8 cellular contexts compared by ENCODE assay signal in the genomic region with DNA sequence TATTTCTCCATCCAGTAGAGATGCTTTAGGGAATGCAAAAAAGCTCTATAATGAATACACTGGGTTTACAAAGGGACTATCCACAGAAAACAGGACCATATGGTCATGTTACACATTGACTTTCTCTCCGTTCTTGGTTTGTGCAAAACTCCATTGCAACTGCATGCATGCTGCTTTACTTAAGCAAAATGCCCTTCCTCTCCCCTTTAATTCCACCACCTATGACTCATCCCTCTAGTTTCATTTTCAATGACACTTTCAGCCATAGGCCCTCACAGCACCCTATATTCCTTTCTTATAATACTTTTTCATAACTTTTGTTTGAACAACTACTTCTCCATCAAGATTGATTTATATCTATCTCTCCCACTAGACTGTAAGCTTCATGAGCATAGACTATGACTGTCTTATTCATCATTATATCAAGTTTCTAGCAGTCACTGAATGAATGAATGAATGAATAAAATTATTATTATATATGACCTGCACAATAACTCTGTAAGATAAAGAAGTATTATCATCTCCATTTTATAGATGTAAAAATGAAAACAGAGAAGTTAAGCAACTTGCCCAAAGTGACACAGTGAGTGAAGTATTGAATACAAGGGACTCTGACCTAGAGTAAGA.
A peak's percentile ranks its signal among the peaks of the same experiment; 100 is the strongest.
DNase-seq lines count a peak whose midpoint lies in the region; ATAC-seq and TF ChIP-seq lines count a peak whose summit lies in the region.

No MANE protein-coding gene starts in this region.

- no peak overlapping the region for H3K23ac ChIP-seq in IMR-90 (ENCODE audit: low read depth, low read length)

- dilution Hi-C loops in IMR-90 (cut with HindIII; ENCODE audit: low sequenced_read_pairs, unreplicated experiment): no loop called here

- H2AK5ac ChIP-seq in IMR-90 (ENCODE audit: low read depth, low read length): no peak overlapping the region

- H3K36me3 ChIP-seq in IMR-90 (ENCODE audit: control insufficient read depth, insufficient read depth, low read length): no peaks in the 10 kb centered on the region
- no peaks in the 10 kb centered on the region for H3K36me3 ChIP-seq in ovary
- no peaks in the 10 kb centered on the region for H3K36me3 ChIP-seq in prostate gland

- DNase-seq in GM12865 (ENCODE audit: low read depth) (peak; percentile 71), IMR-90 (peak; percentile 84), fibroblast of the aortic adventitia (ENCODE audit: low read depth) (peak; percentile 59), ovary (no peak), prostate gland (ENCODE audit: low spot score) (no peak)
- DNase-seq in stimulated activated CD4-positive, alpha-beta T cell treated with anti-CD3 and anti-CD28 coated beads, Interleukin-4, amount 100 ng/mL, for 4 hours: no peak
- no peak for DNase-seq in activated CD8-positive, alpha-beta memory T cell treated with anti-CD3 and anti-CD28 coated beads, Interleukin-2, amount 50 U/mL, for 48 hours

- BruUV-seq in IMR-90 (replicated peaks; lab: Mats Ljungman, UMichigan): no TSS peak

- H3K79me1 ChIP-seq in IMR-90 (ENCODE audit: low read depth in 1 of 2, low read length in 2 of 2): no peaks in the 10 kb centered on the region

- no peak overlapping the region for H2BK5ac ChIP-seq in IMR-90 (ENCODE audit: low read depth, low read length, poor library complexity, severe bottlenecking)

- TF ChIP-seq RAD21 in IMR-90 (IDR thresholded peaks at IDR 0.05; ENCODE audit: low read length): no peak

- H3K9ac ChIP-seq in IMR-90 (ENCODE audit: low read depth, low read length): no peak overlapping the region

- H3K14ac ChIP-seq in IMR-90 (replicated peaks; ENCODE audit: low read depth, low read length): no peak overlapping the region

- no peak overlapping the region; the same call in 1 of the 2 replicates for H4K5ac ChIP-seq in IMR-90 (ENCODE audit: low read depth, low read length)

- TF ChIP-seq CTCF in GM12865 (IDR thresholded peaks at IDR 0.05; ENCODE audit: insufficient read depth, low read depth, low read length, missing control alignments) (no peak), IMR-90 (conservative IDR thresholded peaks at IDR 0.05; ENCODE audit: low read depth, low read length) (no peak), fibroblast of the aortic adventitia (IDR thresholded peaks at IDR 0.05; ENCODE audit: insufficient read depth, low read length) (no peak), ovary (IDR thresholded peaks at IDR 0.05) (no peak), prostate gland (IDR thresholded peaks at IDR 0.05) (no peak)

- no peak overlapping the region for H2BK15ac ChIP-seq in IMR-90 (ENCODE audit: low read depth, low read length)

- H3K4me3 ChIP-seq in GM12865 (ENCODE audit: low read depth, low read length): no peak overlapping the region
- no peak overlapping the region for H3K4me3 ChIP-seq in IMR-90 (ENCODE audit: insufficient read depth, low read depth, low read length)
- no peak overlapping the region for H3K4me3 ChIP-seq in fibroblast of the aortic adventitia (ENCODE audit: low read depth, low read length)
- H3K4me3 ChIP-seq in ovary: no peak overlapping the region
- no peak overlapping the region for H3K4me3 ChIP-seq in prostate gland

- no peak for TF ChIP-seq POLR2A in IMR-90 (IDR thresholded peaks at IDR 0.05; ENCODE audit: low read depth, low read length)
- no peak for TF ChIP-seq POLR2A in ovary (IDR thresholded peaks at IDR 0.05)
- TF ChIP-seq POLR2A in prostate gland (IDR thresholded peaks at IDR 0.05): no peak

- in situ Hi-C loops in IMR-90 (cut with MboI; ENCODE audit: low sequenced_read_pairs): no loop called here

- H3K27ac ChIP-seq in IMR-90 (ENCODE audit: insufficient read depth, low read length): no peak overlapping the region
- H3K27ac ChIP-seq in ovary: no peak overlapping the region
- H3K27ac ChIP-seq in prostate gland: no peak overlapping the region

- no peak overlapping the region for H3K4ac ChIP-seq in IMR-90 (ENCODE audit: low read depth, low read length)

- H3K18ac ChIP-seq in IMR-90 (ENCODE audit: low read depth, low read length): no peak overlapping the region

- no peaks in the 10 kb centered on the region for H4K20me1 ChIP-seq in IMR-90 (ENCODE audit: insufficient read depth, low read length)

- 0 out of 2 replicates have a peak overlapping the region, but pooled peaks have one; percentile 49 for H2BK20ac ChIP-seq in IMR-90 (ENCODE audit: low read depth, low read length)

- no CpG with 5 or more reads among the region's 1 CpG for WGBS in IMR-90 (ENCODE audit: extremely low coverage in 2 of 2, insufficient read length in 1 of 2), 2 experiments
- 81 to 89% (median 86%) methylated on average over 1 of the region's 1 CpG for WGBS in ovary, 3 donors
- 83% methylated on average over 1 of the region's 1 CpG for WGBS in prostate gland

- H2AK9ac ChIP-seq in IMR-90 (replicated peaks; ENCODE audit: low read depth, low read length, poor library complexity): no peak overlapping the region

- H3K4me2 ChIP-seq in IMR-90 (ENCODE audit: low read depth, low read length): peak overlapping the region; percentile 73; the same call in 1 of the 2 replicates

- intact Hi-C loops in IMR-90 (cut with micrococcal nuclease) (no loop called here), ovary (cut with DNase I) (no loop called here), prostate gland (cut with DNase I) (no loop called here)

- no peak for TF ChIP-seq EP300 in ovary (IDR thresholded peaks at IDR 0.05)

- H3K4me1 ChIP-seq in IMR-90 (ENCODE audit: control insufficient read depth, insufficient read depth, low read length) (peaks cover 25% of the 10 kb centered on the region), ovary (ENCODE audit: insufficient read depth) (peaks cover 2% of the 10 kb centered on the region), prostate gland (replicated peaks) (no peaks in the 10 kb centered on the region)

- POLR2A ChIA-PET in IMR-90 (lab: Charles Lee; ENCODE audit: unreplicated experiment): no interaction called here

- no peak overlapping the region for H2AFZ ChIP-seq in IMR-90 (replicated peaks; ENCODE audit: low read length, poor library complexity)

- H2BK120ac ChIP-seq in IMR-90 (ENCODE audit: low read depth, low read length): 0 out of 2 replicates have a peak overlapping the region, but pooled peaks have one; percentile 57

- H3K9me3 ChIP-seq in IMR-90 (ENCODE audit: control insufficient read depth, insufficient read depth, low read length) (no peaks in the 10 kb centered on the region), ovary (no peaks in the 10 kb centered on the region), prostate gland (no peaks in the 10 kb centered on the region)

- H3K27me3 ChIP-seq in IMR-90 (ENCODE audit: control insufficient read depth, insufficient read depth, low read length) (no peaks in the 10 kb centered on the region), ovary (no peaks in the 10 kb centered on the region), prostate gland (replicated peaks; ENCODE audit: insufficient read depth) (no peaks in the 10 kb centered on the region)

- H4K91ac ChIP-seq in IMR-90 (ENCODE audit: insufficient read depth, low read depth, low read length): no peak overlapping the region

- ATAC-seq in GM21723 (IDR thresholded peaks at IDR 0.05; ENCODE audit: unreplicated experiment) (peak; percentile 86), IMR-90 (ENCODE audit: low read depth) (peak; percentile 77)

- peaks cover 8% of the 10 kb centered on the region; the same call in 1 of the 2 replicates for H3K9me1 ChIP-seq in IMR-90 (ENCODE audit: insufficient read depth, low read length)

- H3K56ac ChIP-seq in IMR-90 (ENCODE audit: extremely low read depth, insufficient read depth, low read length): no peak overlapping the region

- no peak overlapping the region for H4K8ac ChIP-seq in IMR-90 (ENCODE audit: low read depth in 2 of 2, low read length in 2 of 2)

- CTCF ChIA-PET in IMR-90 (lab: Yijun Ruan, JAX): interaction anchor here (1.0 kb wide), 1 partner anchor 42 kb away, joined by 5 read pairs; no protein-coding TSS in a partner anchor

TF ChIP-seq in IMR-90, 13 proteins besides CTCF, POLR2A, EP300 and RAD21:
- TF ChIP-seq CEBPB (IDR thresholded peaks at IDR 0.05; ENCODE audit: low read depth, low read length) (no peak), FOS (IDR thresholded peaks at IDR 0.05; ENCODE audit: low read depth, low read length) (peak; percentile 84), MXI1 (IDR thresholded peaks at IDR 0.05; ENCODE audit: borderline replicate concordance, low read depth, low read length) (no peak), MAFK (IDR thresholded peaks at IDR 0.05; ENCODE audit: low read depth, low read length) (no peak)

Comparison
In these comparisons a context has a peak if more than half of its experiments do, and no peak if none do; other contexts are left out.
1. DNase-seq: peak in GM12865 (single experiment), IMR-90 (single experiment) and fibroblast of the aortic adventitia (single experiment); none in ovary (0 of 5), stimulated activated CD4-positive, alpha-beta T cell treated with anti-CD3 and anti-CD28 coated beads, Interleukin-4, amount 100 ng/mL, for 4 hours (0 of 2), activated CD8-positive, alpha-beta memory T cell treated with anti-CD3 and anti-CD28 coated beads, Interleukin-2, amount 50 U/mL, for 48 hours (single experiment) and prostate gland (single experiment).